Comparison of ENCODE assay signal across 8 cellular contexts in the genomic region with DNA sequence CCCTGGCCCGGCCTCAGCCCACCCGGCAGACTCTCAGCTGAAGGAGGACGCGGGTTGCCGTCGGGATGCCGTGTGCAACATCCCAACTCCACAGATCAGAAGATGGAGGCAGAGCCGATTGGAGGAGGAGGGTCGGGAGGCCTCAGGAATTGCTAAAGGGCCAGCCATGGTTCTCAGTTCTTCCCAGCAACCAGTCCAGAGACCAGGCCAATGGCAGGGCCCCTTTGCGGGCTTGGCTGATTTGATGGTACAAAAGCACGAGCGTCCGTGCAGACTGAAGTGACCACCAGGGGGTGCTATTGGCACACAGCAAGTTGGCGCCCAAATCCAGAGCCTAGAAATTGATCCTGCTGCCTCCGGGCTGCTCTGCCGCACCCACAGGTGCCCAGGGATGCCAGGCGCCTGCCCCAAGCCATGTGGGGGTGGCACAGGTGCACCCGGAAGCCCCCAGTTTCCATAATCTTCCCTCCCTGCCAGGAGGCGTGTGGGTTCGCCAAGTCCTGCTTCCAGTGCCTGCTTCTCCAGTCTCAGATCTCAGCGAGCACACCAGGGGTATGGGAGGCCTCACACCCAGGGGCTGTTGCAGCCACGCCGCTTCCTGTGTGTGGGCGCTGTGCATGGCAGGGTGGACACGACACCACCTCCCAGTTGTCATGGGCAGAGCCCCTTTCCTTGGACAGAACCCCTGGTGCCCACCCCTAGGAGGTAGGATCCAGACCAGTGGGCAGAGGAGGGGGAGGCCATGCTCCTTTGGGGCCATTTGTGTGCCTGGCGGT. TPM values are rescaled to one million over a fixed set of nuclear protein-coding genes. Genes with fewer than 3 reads are reported as not detected.
DNase-seq lines count a peak whose midpoint lies in the region; ATAC-seq and TF ChIP-seq lines count a peak whose summit lies in the region.

No MANE protein-coding gene starts in this region.

- H3K9me3 ChIP-seq in esophagus squamous epithelium, result no peaks in the 10 kb centered on the region

- intact Hi-C loops in esophagus squamous epithelium (cut with DNase I) (loop anchor here (2.0 to 10.0 kb wide), 2 partner anchors 63 to 203 kb away; no protein-coding TSS in a partner anchor), natural killer cell (cut with micrococcal nuclease) (loop anchor here (1.0 to 5.0 kb wide), 3 partner anchors 65 to 202 kb away; a partner anchor contains a TSS)

- H3K4me1 ChIP-seq in esophagus squamous epithelium, result peaks cover 0 to 25% (median 3%) of the 10 kb centered on the region in 3 donors

- H3K27me3 ChIP-seq in esophagus squamous epithelium, result peaks cover 0 to 77% (median 0%) of the 10 kb centered on the region in 4 donors

- H3K36me3 Mint-ChIP-seq in natural killer cell, result no peaks in the 10 kb centered on the region
- H3K36me3 Mint-ChIP-seq in stimulated activated effector memory CD8-positive, alpha-beta T cell treated with anti-CD3 and anti-CD28 coated beads, Interleukin-12 subunit alpha, Interleukin-12 subunit beta, amount 100 ng/mL, for 72 hours, result no peaks in the 10 kb centered on the region

- peaks cover 0 to 20% of the 10 kb centered on the region in 2 donors for H3K4me1 Mint-ChIP-seq in natural killer cell
- peaks cover 7% of the 10 kb centered on the region for H3K4me1 Mint-ChIP-seq in stimulated activated effector memory CD8-positive, alpha-beta T cell treated with anti-CD3 and anti-CD28 coated beads, Interleukin-12 subunit alpha, Interleukin-12 subunit beta, amount 100 ng/mL, for 72 hours

- no peaks in the 10 kb centered on the region for H3K36me3 ChIP-seq in esophagus squamous epithelium

- ATAC-seq in natural killer cell, result peak; percentile 63 to 83 (median 64)
- peak; percentile 85 for ATAC-seq in stimulated activated effector memory CD8-positive, alpha-beta T cell treated with anti-CD3 and anti-CD28 coated beads, Interleukin-12 subunit alpha, Interleukin-12 subunit beta, amount 100 ng/mL, for 72 hours
- ATAC-seq in HG02884 (IDR thresholded peaks at IDR 0.05; ENCODE audit: unreplicated experiment), result no peak

- H3K4me3 Mint-ChIP-seq in natural killer cell, result no peak overlapping the region
- H3K4me3 Mint-ChIP-seq in stimulated activated effector memory CD8-positive, alpha-beta T cell treated with anti-CD3 and anti-CD28 coated beads, Interleukin-12 subunit alpha, Interleukin-12 subunit beta, amount 100 ng/mL, for 72 hours, result no peak overlapping the region

- 20 to 54% methylated on average over 6 to 9 of the region's 26 CpGs for WGBS in esophagus squamous epithelium, 2 donors

- H3K9me3 Mint-ChIP-seq in natural killer cell, result no peaks in the 10 kb centered on the region
- H3K9me3 Mint-ChIP-seq in stimulated activated effector memory CD8-positive, alpha-beta T cell treated with anti-CD3 and anti-CD28 coated beads, Interleukin-12 subunit alpha, Interleukin-12 subunit beta, amount 100 ng/mL, for 72 hours, result no peaks in the 10 kb centered on the region

- DNase-seq in GM12865 (ENCODE audit: low read depth) (peak; percentile 94), HuH-7 (ENCODE audit: low spot score) (peak; percentile 84), OCI-M1 (lab: John Stamatoyannopoulos, UW) (peak; percentile 90), activated T-cell treated with anti-CD3 and anti-CD28 coated beads for 24 hours (ENCODE audit: low read depth) (peak; percentile 78), esophagus squamous epithelium (lab: John Stamatoyannopoulos, UW) (no peak), natural killer cell (peak; percentile 76)
- DNase-seq in stimulated activated effector memory CD8-positive, alpha-beta T cell treated with anti-CD3 and anti-CD28 coated beads, Interleukin-12 subunit alpha, Interleukin-12 subunit beta, amount 100 ng/mL, for 72 hours (ENCODE audit: low spot score in 2 of 2), result peak; percentile 76 to 88

- H3K27ac Mint-ChIP-seq in natural killer cell, result no peak overlapping the region
- H3K27ac Mint-ChIP-seq in stimulated activated effector memory CD8-positive, alpha-beta T cell treated with anti-CD3 and anti-CD28 coated beads, Interleukin-12 subunit alpha, Interleukin-12 subunit beta, amount 100 ng/mL, for 72 hours, result no peak overlapping the region

- no peak for TF ChIP-seq POLR2A in esophagus squamous epithelium (IDR thresholded peaks at IDR 0.05)

- no peak overlapping the region for H3K27ac ChIP-seq in esophagus squamous epithelium

- H3K4me3 ChIP-seq in GM12865 (ENCODE audit: low read depth, low read length), result no peak overlapping the region
- no peak overlapping the region for H3K4me3 ChIP-seq in esophagus squamous epithelium

- TF ChIP-seq CTCF in GM12865 (IDR thresholded peaks at IDR 0.05; ENCODE audit: insufficient read depth, low read depth, low read length, missing control alignments) (peak; percentile 93), esophagus squamous epithelium (IDR thresholded peaks at IDR 0.05) (peak; percentile 91 to 99 (median 96)), natural killer cell (IDR thresholded peaks at IDR 0.05) (peak; percentile 97)

- peaks cover 0 to 6% of the 10 kb centered on the region in 2 donors for H3K27me3 Mint-ChIP-seq in natural killer cell (ENCODE audit: low read depth in 2 of 2)

RNA-seq across cellular contexts. Expression of a gene that starts 7.1 kb away (rescaled TPM):
- total RNA-seq in esophagus squamous epithelium (not detected), natural killer cell (not detected)

RNA-seq across cellular contexts. Expression of a gene that starts 18.3 kb away (rescaled TPM):
- 10 to 100 TPM in 1 of 4 donors, 1 to 10 TPM in 3; 4.3 to 19.5 (median 6.5) TPM for total RNA-seq in esophagus squamous epithelium
- 10 to 100 TPM in 1 of 3 donors, 1 to 10 TPM in 2; 3.6 to 11.2 (median 6.3) TPM for total RNA-seq in natural killer cell

RNA-seq across cellular contexts. Expression of a gene that starts 19.7 kb away (rescaled TPM):
- total RNA-seq in esophagus squamous epithelium (not detected), natural killer cell (under 1 TPM in 1 of 3 donors, not detected in 2; 0.28 TPM)

RNA-seq across cellular contexts. Expression of a gene that starts 34.5 kb away (rescaled TPM):
- total RNA-seq in esophagus squamous epithelium (1 to 10 TPM; 3.0 to 4.4 (median 4.1) TPM), natural killer cell (100 to 1,000 TPM; 464 to 564 (median 522) TPM)
